ENCODE assay signal across 27 cellular contexts in the genomic region with DNA sequence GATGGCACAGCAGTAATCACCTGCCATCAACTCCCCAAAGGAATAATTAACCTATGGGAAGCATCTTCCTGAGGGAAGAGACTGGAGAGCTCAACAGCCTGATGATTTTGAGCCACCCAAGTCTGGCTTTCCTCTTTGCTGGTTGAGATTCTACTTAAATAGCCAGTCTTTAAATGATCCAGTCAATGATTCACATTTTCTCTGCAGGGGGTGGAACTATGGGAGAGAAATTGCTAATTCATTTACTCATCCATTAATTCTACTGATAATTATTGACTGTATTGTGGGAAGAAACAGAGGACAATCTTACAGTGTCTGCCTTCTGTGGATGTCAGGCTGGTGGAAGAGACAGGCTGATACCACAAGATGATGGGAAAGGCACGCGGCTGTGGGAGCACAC.
"Had no signal": no experiment of that assay in that cellular context is flagged by ENCODE, and none has a peak within 500 bp of the region (broad histone marks: within the 10 kb centered on the region; RNA-seq: fewer than 3 reads in every experiment).

No MANE protein-coding gene starts in this region.

- H3K27ac Mint-ChIP-seq: activated CD4-positive, alpha-beta T cell treated with anti-CD3 and anti-CD28 coated beads, Interleukin-2, amount 10 ng/mL, durations not matched to agents 24 days and 14 days; activated CD8-positive, alpha-beta T cell treated with anti-CD3 and anti-CD28 coated beads for 36 hours; activated naive CD4-positive, alpha-beta T cell treated with anti-CD3 and anti-CD28 coated beads for 36 hours; activated naive CD4-positive, alpha-beta T cell treated with anti-CD3 and anti-CD28 coated beads, Interleukin-2, amount 50 U/mL, for 72 hours; activated T-cell treated with anti-CD3 and anti-CD28 coated beads, Interleukin-2, amount 50 U/mL, for 24 hours; activated T-helper 1 cell treated with anti-CD3 and anti-CD28 coated beads, Interleukin-12 subunit alpha, Interleukin-12 subunit beta, Interleukin-2, Interleukin-4 antibody, amounts not matched to agents 30 ng/mL and 10 ng/mL and 1 ng/mL, durations not matched to agents 14 hours and 24 hours and 36 hours had no signal

- H3K27me3 ChIP-seq: adrenal gland had no signal

- H3K9me3 ChIP-seq: adrenal gland had no signal

- DNase-seq: activated CD4-positive, alpha-beta T cell treated with anti-CD3 and anti-CD28 coated beads, Interleukin-2, amount 10 ng/mL, durations not matched to agents 24 days and 14 days; activated CD4-positive, alpha-beta T cell treated with anti-CD3 and anti-CD28 coated beads, Interleukin-2, amount 50 U/mL, for 4 hours; activated CD8-positive, alpha-beta T cell treated with anti-CD3 and anti-CD28 coated beads for 36 hours; activated gamma-delta T cell treated with Interleukin-2 at 50 U/mL for 16 hours; activated naive CD4-positive, alpha-beta T cell treated with anti-CD3 and anti-CD28 coated beads for 36 hours; activated T-cell treated with anti-CD3 and anti-CD28 coated beads, Interleukin-2, amount 50 U/mL, for 24 hours; adrenal gland; central memory CD4-positive, alpha-beta T cell; Karpas-422; KBM-7; NCI-H1105; NCI-H1417 treated with DMSO at 0.1 percent for 48 hours; NCI-H1694; NCI-H1930; NCI-H2081 treated with DMSO at 0.1 percent for 48 hours; NCI-H345; NCI-H524 treated with DMSO at 0.1 percent for 48 hours; NK-92 treated with Interleukin-12 subunit alpha and Interleukin-12 subunit beta, amount 100 ng/mL, for 24 hours; PC-9; Right ventricle myocardium superior; SW 1271; T-helper 1 cell; T-helper 2 cell; T1000 had no signal

- H3K27ac ChIP-seq: adrenal gland, PC-9 had no signal

- H3K4me3 Mint-ChIP-seq: activated CD4-positive, alpha-beta T cell treated with anti-CD3 and anti-CD28 coated beads, Interleukin-2, amount 10 ng/mL, durations not matched to agents 24 days and 14 days; activated CD8-positive, alpha-beta T cell treated with anti-CD3 and anti-CD28 coated beads for 36 hours; activated naive CD4-positive, alpha-beta T cell treated with anti-CD3 and anti-CD28 coated beads for 36 hours; activated T-cell treated with anti-CD3 and anti-CD28 coated beads, Interleukin-2, amount 50 U/mL, for 24 hours; activated T-helper 1 cell treated with anti-CD3 and anti-CD28 coated beads, Interleukin-12 subunit alpha, Interleukin-12 subunit beta, Interleukin-2, Interleukin-4 antibody, amounts not matched to agents 30 ng/mL and 10 ng/mL and 1 ng/mL, durations not matched to agents 14 hours and 24 hours and 36 hours; brain had no signal

- H2AFZ ChIP-seq: PC-9 had no signal

- H3K4me3 ChIP-seq: adrenal gland, PC-9 had no signal

- H3K4me2 ChIP-seq: PC-9 had no signal

- H3K36me3 Mint-ChIP-seq: activated naive CD4-positive, alpha-beta T cell treated with anti-CD3 and anti-CD28 coated beads, Interleukin-2, amount 50 U/mL, for 72 hours; brain had no signal

- H3K4me1 ChIP-seq: adrenal gland had no signal

- H3K9me3 Mint-ChIP-seq: activated CD4-positive, alpha-beta T cell treated with anti-CD3 and anti-CD28 coated beads, Interleukin-2, amount 10 ng/mL, durations not matched to agents 24 days and 14 days; activated CD8-positive, alpha-beta T cell treated with anti-CD3 and anti-CD28 coated beads for 36 hours; activated naive CD4-positive, alpha-beta T cell treated with anti-CD3 and anti-CD28 coated beads for 36 hours; activated naive CD4-positive, alpha-beta T cell treated with anti-CD3 and anti-CD28 coated beads, Interleukin-2, amount 50 U/mL, for 72 hours; activated T-cell treated with anti-CD3 and anti-CD28 coated beads, Interleukin-2, amount 50 U/mL, for 24 hours; activated T-helper 1 cell treated with anti-CD3 and anti-CD28 coated beads, Interleukin-12 subunit alpha, Interleukin-12 subunit beta, Interleukin-2, Interleukin-4 antibody, amounts not matched to agents 30 ng/mL and 10 ng/mL and 1 ng/mL, durations not matched to agents 14 hours and 24 hours and 36 hours had no signal

- H3K36me3 ChIP-seq: adrenal gland had no signal

- ATAC-seq: activated CD8-positive, alpha-beta T cell treated with anti-CD3 and anti-CD28 coated beads for 36 hours; activated naive CD4-positive, alpha-beta T cell treated with anti-CD3 and anti-CD28 coated beads, Interleukin-2, amount 50 U/mL, for 72 hours had no signal
